In the genomic region with DNA sequence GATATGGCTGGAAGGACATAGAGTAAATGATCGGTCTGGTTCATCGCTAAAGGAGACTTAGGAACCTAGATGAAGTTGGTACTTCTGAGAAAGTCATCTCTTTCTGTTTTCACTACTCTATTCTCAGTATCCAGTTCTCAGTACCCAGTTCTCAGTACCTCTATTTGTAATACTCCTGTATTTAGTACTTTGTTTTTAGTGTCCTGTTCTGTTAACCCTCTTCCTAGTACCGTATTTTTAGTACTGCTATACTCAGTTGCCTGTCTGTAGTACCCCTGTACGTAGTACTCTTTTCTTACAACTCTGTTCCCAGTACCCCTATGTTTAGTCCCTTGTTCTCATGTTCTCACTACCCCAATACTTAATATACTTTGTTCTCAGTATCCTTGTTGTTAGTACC, we compare ENCODE assay signal across 8 cellular contexts. TPM values are rescaled to one million over a fixed set of nuclear protein-coding genes. Genes with fewer than 3 reads are reported as not detected.
DNase-seq lines count a peak whose midpoint lies in the region; ATAC-seq and TF ChIP-seq lines count a peak whose summit lies in the region.

No MANE protein-coding gene starts in this region.

- peak overlapping the region; percentile 96 for H3K27ac Mint-ChIP-seq in activated CD8-positive, alpha-beta T cell treated with anti-CD3 and anti-CD28 coated beads, Interleukin-2, amount 10 ng/mL, durations not matched to agents 7 days and 5 days
- peak overlapping the region; percentile 88 for H3K27ac Mint-ChIP-seq in memory B cell

- DNase-seq in AG10803 (ENCODE audit: low read depth): no peak
- DNase-seq in activated CD8-positive, alpha-beta T cell treated with anti-CD3 and anti-CD28 coated beads, Interleukin-2, amount 10 ng/mL, durations not matched to agents 7 days and 5 days: no peak
- no peak for DNase-seq in memory B cell (ENCODE audit: low spot score in 2 of 2)
- no peak for DNase-seq in HPDE6-E6E7 (ENCODE audit: extremely low spot score)
- no peak for DNase-seq in T-helper 9 cell
- no peak for DNase-seq in NCI-H69 (lab: John Stamatoyannopoulos, UW)

- peaks cover 57% of the 10 kb centered on the region for H3K4me1 Mint-ChIP-seq in activated CD8-positive, alpha-beta T cell treated with anti-CD3 and anti-CD28 coated beads, Interleukin-2, amount 10 ng/mL, durations not matched to agents 7 days and 5 days (ENCODE audit: low read depth)
- peaks cover 26% of the 10 kb centered on the region for H3K4me1 Mint-ChIP-seq in memory B cell

- H3K9me3 Mint-ChIP-seq in activated CD8-positive, alpha-beta T cell treated with anti-CD3 and anti-CD28 coated beads, Interleukin-2, amount 10 ng/mL, durations not matched to agents 7 days and 5 days (ENCODE audit: insufficient read depth): no peaks in the 10 kb centered on the region
- no peaks in the 10 kb centered on the region for H3K9me3 Mint-ChIP-seq in memory B cell

- H3K4me3 ChIP-seq in AG10803 (ENCODE audit: low read length): peak overlapping the region; percentile 83

- ATAC-seq in GM19025 (IDR thresholded peaks at IDR 0.05; ENCODE audit: low read depth, unreplicated experiment) (peak; percentile 30), HG03196 (IDR thresholded peaks at IDR 0.05; ENCODE audit: unreplicated experiment) (peak; percentile 51), memory B cell (ENCODE audit: low read depth) (no peak)
- no peak for ATAC-seq in activated CD8-positive, alpha-beta T cell treated with anti-CD3 and anti-CD28 coated beads, Interleukin-2, amount 10 ng/mL, durations not matched to agents 7 days and 5 days

- peaks cover 23% of the 10 kb centered on the region for H3K36me3 Mint-ChIP-seq in activated CD8-positive, alpha-beta T cell treated with anti-CD3 and anti-CD28 coated beads, Interleukin-2, amount 10 ng/mL, durations not matched to agents 7 days and 5 days (ENCODE audit: low read depth)
- H3K36me3 Mint-ChIP-seq in memory B cell: peaks cover 2% of the 10 kb centered on the region

- peaks cover 7% of the 10 kb centered on the region for H3K27me3 Mint-ChIP-seq in activated CD8-positive, alpha-beta T cell treated with anti-CD3 and anti-CD28 coated beads, Interleukin-2, amount 10 ng/mL, durations not matched to agents 7 days and 5 days (ENCODE audit: low read depth)
- no peaks in the 10 kb centered on the region for H3K27me3 Mint-ChIP-seq in memory B cell

- no peak for TF ChIP-seq CTCF in AG10803 (conservative IDR thresholded peaks at IDR 0.05; ENCODE audit: low read length)

- H3K4me3 Mint-ChIP-seq in activated CD8-positive, alpha-beta T cell treated with anti-CD3 and anti-CD28 coated beads, Interleukin-2, amount 10 ng/mL, durations not matched to agents 7 days and 5 days: peak overlapping the region; percentile 87
- H3K4me3 Mint-ChIP-seq in memory B cell: peak overlapping the region; percentile 94

- CTCF ChIA-PET in activated CD8-positive, alpha-beta T cell treated with anti-CD3 and anti-CD28 coated beads, Interleukin-2, amount 10 ng/mL, durations not matched to agents 7 days and 5 days (lab: Charles Lee): interaction anchor here (1.1 kb wide), 1 partner anchor 9 kb away, joined by 3 read pairs; no protein-coding TSS in a partner anchor

- POLR2A ChIA-PET in activated CD8-positive, alpha-beta T cell treated with anti-CD3 and anti-CD28 coated beads, Interleukin-2, amount 10 ng/mL, durations not matched to agents 7 days and 5 days (lab: Charles Lee): interaction anchor here (1.2 kb wide), 1 partner anchor 180 kb away, joined by 10 read pairs; the partner anchor contains the start of genes ALG5 and EXOSC8

RNA-seq across cellular contexts. Expression of gene RFXAP, which starts 1.2 kb away (rescaled TPM):
- total RNA-seq in activated CD8-positive, alpha-beta T cell treated with anti-CD3 and anti-CD28 coated beads, Interleukin-2, amount 10 ng/mL, durations not matched to agents 7 days and 5 days: 10 to 100 TPM; 12.8 to 13.9 TPM

Comparison
In these comparisons a context has a peak if more than half of its experiments do, and no peak if none do; other contexts are left out.
1. ATAC-seq: peak in GM19025 (single experiment) and HG03196 (single experiment); none in activated CD8-positive, alpha-beta T cell treated with anti-CD3 and anti-CD28 coated beads, Interleukin-2, amount 10 ng/mL, durations not matched to agents 7 days and 5 days (single experiment) and memory B cell (single experiment).